31 cellular contexts compared by ENCODE assay signal in genomic region chr18:75330308-75330707, GRCh38.
"Had no signal": no experiment of that assay in that cellular context is flagged by ENCODE, and none has a peak within 500 bp of the region (broad histone marks: within the 10 kb centered on the region; RNA-seq: fewer than 3 reads in every experiment).

No MANE protein-coding gene starts in this region.

- H3K27me3 Mint-ChIP-seq: naive thymus-derived CD8-positive, alpha-beta T cell; progenitor cell of endocrine pancreas; stimulated activated naive CD8-positive, alpha-beta T cell treated with anti-CD3 and anti-CD28 coated beads, Interleukin-15, amount 100 ng/mL, for 72 hours; type B pancreatic cell had no signal

- H3K27me3 ChIP-seq: neutrophil, pancreas, spleen, suprapubic skin, testis, tibial artery, transverse colon, upper lobe of right lung, uterus had no signal

- H3K36me3 Mint-ChIP-seq: stimulated activated memory B cell treated with anti-CD40 and anti-IgM and Interleukin-4, amounts not matched to agents 10 μg/mL and 1 μg/mL and 100 μg/mL, for 72 hours had no signal

- H3K4me1 Mint-ChIP-seq: neural crest cell; stimulated activated memory B cell treated with anti-CD40 and anti-IgM and Interleukin-4, amounts not matched to agents 10 μg/mL and 1 μg/mL and 100 μg/mL, for 72 hours; stimulated activated naive CD8-positive, alpha-beta T cell treated with anti-CD3 and anti-CD28 coated beads, Interleukin-15, amount 100 ng/mL, for 72 hours had no signal

- H3K9me3 ChIP-seq: neutrophil, suprapubic skin, testis, tibial artery, upper lobe of right lung, uterus had no signal

- H3K4me3 ChIP-seq: pancreas, psoas muscle, skin epidermis, smooth muscle cell, spleen, suprapubic skin, testis, tibial artery, transverse colon, upper lobe of right lung, uterus had no signal

- H3K27ac ChIP-seq: neutrophil, pancreas, psoas muscle, skin epidermis, spleen, suprapubic skin, testis, tibial artery, transverse colon, upper lobe of right lung, uterus had no signal

- H3K4me3 Mint-ChIP-seq: naive thymus-derived CD8-positive, alpha-beta T cell; natural killer cell treated with Interleukin-12 subunit alpha and Interleukin-12 subunit beta and Interleukin-15 and Interleukin-18, amount 100 ng/mL, for 72 hours; nephron progenitor cell; neural crest cell; stimulated activated memory B cell treated with anti-CD40 and anti-IgM and Interleukin-4, amounts not matched to agents 10 μg/mL and 1 μg/mL and 100 μg/mL, for 72 hours; stimulated activated naive CD8-positive, alpha-beta T cell treated with anti-CD3 and anti-CD28 coated beads, Interleukin-15, amount 100 ng/mL, for 72 hours; type B pancreatic cell had no signal

- H3K27ac Mint-ChIP-seq: naive thymus-derived CD8-positive, alpha-beta T cell; natural killer cell treated with Interleukin-12 subunit alpha and Interleukin-12 subunit beta and Interleukin-15 and Interleukin-18, amount 100 ng/mL, for 72 hours; nephron progenitor cell; progenitor cell of endocrine pancreas; stimulated activated memory B cell treated with anti-CD40 and anti-IgM and Interleukin-4, amounts not matched to agents 10 μg/mL and 1 μg/mL and 100 μg/mL, for 72 hours; type B pancreatic cell had no signal

- H3K4me2 ChIP-seq: smooth muscle cell had no signal

- DNase-seq: naive thymus-derived CD8-positive, alpha-beta T cell; nephron progenitor cell; nucleus accumbens; pancreas; psoas muscle; right cardiac atrium; spleen; stimulated activated CD4-positive, alpha-beta T cell treated with anti-CD3 and anti-CD28 coated beads, Interleukin-12 subunit alpha, Interleukin-12 subunit beta, amount 100 ng/mL, for 4 hours; stimulated activated CD4-positive, alpha-beta T cell treated with anti-CD3 and anti-CD28 coated beads, Interleukin-1b, Interleukin-23, amount 100 ng/mL, for 48 hours; stimulated activated CD4-positive, alpha-beta T cell treated with anti-CD3 and anti-CD28 coated beads, Interleukin-4, amount 100 ng/mL, for 1 hour; stimulated activated CD4-positive, alpha-beta T cell treated with anti-CD3 and anti-CD28 coated beads, Interleukin-4, amount 100 ng/mL, for 4 hours; stimulated activated CD8-positive, alpha-beta memory T cell treated with anti-CD3 and anti-CD28 coated beads, Interleukin-4, amount 100 ng/mL, for 48 hours; stimulated activated naive CD4-positive, alpha-beta T cell; stimulated activated naive CD8-positive, alpha-beta T cell treated with anti-CD3 and anti-CD28 coated beads, Interleukin-15, Interleukin-2, amounts not matched to agents 100 U/mL and 50 U/mL, for 24 hours; substantia nigra; testis; tibial artery; transverse colon; upper lobe of right lung; uterus had no signal

- ATAC-seq: naive thymus-derived CD8-positive, alpha-beta T cell; natural killer cell treated with Interleukin-12 subunit alpha and Interleukin-12 subunit beta and Interleukin-15 and Interleukin-18, amount 100 ng/mL, for 72 hours; pancreas; psoas muscle; right cardiac atrium; sciatic nerve; stimulated activated memory B cell treated with anti-CD40 and anti-IgM and Interleukin-4, amounts not matched to agents 10 μg/mL and 1 μg/mL and 100 μg/mL, for 72 hours; upper lobe of right lung had no signal

- H3K4me1 ChIP-seq: pancreas, psoas muscle, spleen, suprapubic skin, testis, tibial artery, transverse colon, upper lobe of right lung, uterus had no signal

- FAIRE-seq: pancreas had no signal

- H3K36me3 ChIP-seq: neutrophil, pancreas, spleen, suprapubic skin, tibial artery, transverse colon, upper lobe of right lung, uterus had no signal
